In the genomic region with DNA sequence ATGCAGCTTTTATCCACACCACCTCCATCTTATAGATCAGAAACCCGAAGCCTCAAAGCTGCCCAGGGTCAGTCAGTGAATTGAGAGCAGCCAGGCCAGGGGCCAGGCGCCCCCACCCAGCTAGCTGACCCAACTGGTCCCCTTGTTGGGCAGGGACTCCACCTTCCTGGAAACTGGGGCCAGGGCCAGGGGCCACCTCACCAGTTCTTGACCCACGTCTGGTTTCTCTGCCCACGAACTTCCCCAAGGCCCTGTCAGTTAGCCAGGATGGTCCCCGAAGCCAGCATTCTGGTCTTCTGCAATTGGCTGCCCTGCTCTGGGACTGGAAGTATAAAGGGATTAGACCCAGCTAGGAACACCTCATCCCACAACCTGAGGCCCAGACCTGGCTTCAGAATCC, we compare ENCODE assay signal across 11 cellular contexts. TPM values are rescaled to one million over a fixed set of nuclear protein-coding genes. Genes with fewer than 3 reads are reported as not detected.
A peak's percentile ranks its signal among the peaks of the same experiment; 100 is the strongest.
DNase-seq lines count a peak whose midpoint lies in the region; ATAC-seq and TF ChIP-seq lines count a peak whose summit lies in the region.
"Had no signal": no experiment of that assay in that cellular context is flagged by ENCODE, and none has a peak within 500 bp of the region (broad histone marks: within the 10 kb centered on the region; RNA-seq: fewer than 3 reads in every experiment).

No MANE protein-coding gene starts in this region.

- no peak overlapping the region for H2AFZ ChIP-seq in PC-9

- TF ChIP-seq CTCF in activated CD8-positive, alpha-beta T cell treated with anti-CD3 and anti-CD28 coated beads for 36 hours (IDR thresholded peaks at IDR 0.05), result no peak
- TF ChIP-seq CTCF in PC-9 (conservative IDR thresholded peaks at IDR 0.05) (no peak), CD14-positive monocyte (IDR thresholded peaks at IDR 0.05) (no peak)

- H3K79me2 ChIP-seq in PC-9 (ENCODE audit: low read depth), result peaks cover 63% of the 10 kb centered on the region

- peak overlapping the region; percentile 88; the same call in 1 of the 2 replicates for H3K4me3 ChIP-seq in PC-9
- H3K4me3 ChIP-seq in skin epidermis, result peak overlapping the region; percentile 35 to 66 (median 54)

- H3K4me2 ChIP-seq in PC-9, result peak overlapping the region; percentile 98

- no peak for DNase-seq in activated CD8-positive, alpha-beta T cell treated with anti-CD3 and anti-CD28 coated beads for 36 hours
- no peak for DNase-seq in activated CD8-positive, alpha-beta T cell treated with anti-CD3 and anti-CD28 coated beads, Interleukin-2, amount 10 ng/mL, durations not matched to agents 7 days and 5 days
- DNase-seq in PC-9 (no peak), epithelial cell of prostate (ENCODE audit: low read depth, low spot score) (no peak), epidermal melanocyte (ENCODE audit: insufficient read length, low spot score) (no peak), CD14-positive monocyte (ENCODE audit: low spot score) (no peak)
- no peak for DNase-seq in stimulated activated CD8-positive, alpha-beta memory T cell treated with anti-CD3 and anti-CD28 coated beads, Interleukin-4, amount 100 ng/mL, for 48 hours
- DNase-seq: NCI-H1436 had no signal

- H3K4me1 Mint-ChIP-seq in activated CD8-positive, alpha-beta T cell treated with anti-CD3 and anti-CD28 coated beads for 36 hours (ENCODE audit: low read depth), result peaks cover 23% of the 10 kb centered on the region
- H3K4me1 Mint-ChIP-seq in activated CD8-positive, alpha-beta T cell treated with anti-CD3 and anti-CD28 coated beads, Interleukin-2, amount 10 ng/mL, durations not matched to agents 7 days and 5 days (ENCODE audit: low read depth), result peaks cover 23% of the 10 kb centered on the region
- peaks cover 12% of the 10 kb centered on the region for H3K4me1 Mint-ChIP-seq in CD14-positive monocyte

- no peak overlapping the region for H3K27ac Mint-ChIP-seq in activated CD8-positive, alpha-beta T cell treated with anti-CD3 and anti-CD28 coated beads for 36 hours
- H3K27ac Mint-ChIP-seq in activated CD8-positive, alpha-beta T cell treated with anti-CD3 and anti-CD28 coated beads, Interleukin-2, amount 10 ng/mL, durations not matched to agents 7 days and 5 days, result no peak overlapping the region
- peak overlapping the region in 1 of 7 donors; percentile 51 for H3K27ac Mint-ChIP-seq in CD14-positive monocyte

- ATAC-seq in activated CD8-positive, alpha-beta T cell treated with anti-CD3 and anti-CD28 coated beads for 36 hours, result no peak
- no peak for ATAC-seq in activated CD8-positive, alpha-beta T cell treated with anti-CD3 and anti-CD28 coated beads, Interleukin-2, amount 10 ng/mL, durations not matched to agents 7 days and 5 days
- ATAC-seq: left lobe of liver had no signal

- H3K9me3 Mint-ChIP-seq in activated CD8-positive, alpha-beta T cell treated with anti-CD3 and anti-CD28 coated beads for 36 hours, result peaks cover 3% of the 10 kb centered on the region
- H3K9me3 Mint-ChIP-seq in activated CD8-positive, alpha-beta T cell treated with anti-CD3 and anti-CD28 coated beads, Interleukin-2, amount 10 ng/mL, durations not matched to agents 7 days and 5 days (ENCODE audit: insufficient read depth), result no peaks in the 10 kb centered on the region
- peaks cover 0 to 10% (median 2%) of the 10 kb centered on the region in 7 donors for H3K9me3 Mint-ChIP-seq in CD14-positive monocyte

- H3K36me3 Mint-ChIP-seq in activated CD8-positive, alpha-beta T cell treated with anti-CD3 and anti-CD28 coated beads for 36 hours (ENCODE audit: low read depth), result peaks cover 22% of the 10 kb centered on the region
- no peaks in the 10 kb centered on the region for H3K36me3 Mint-ChIP-seq in activated CD8-positive, alpha-beta T cell treated with anti-CD3 and anti-CD28 coated beads, Interleukin-2, amount 10 ng/mL, durations not matched to agents 7 days and 5 days (ENCODE audit: low read depth)
- peaks cover 0 to 3% of the 10 kb centered on the region in 2 donors for H3K36me3 Mint-ChIP-seq in CD14-positive monocyte

- H3K36me3 ChIP-seq in PC-9 (ENCODE audit: low read depth), result peaks cover 20% of the 10 kb centered on the region; the same call in 1 of the 2 replicates

- peak overlapping the region; percentile 83 for H3K4me3 Mint-ChIP-seq in activated CD8-positive, alpha-beta T cell treated with anti-CD3 and anti-CD28 coated beads for 36 hours
- H3K4me3 Mint-ChIP-seq in activated CD8-positive, alpha-beta T cell treated with anti-CD3 and anti-CD28 coated beads, Interleukin-2, amount 10 ng/mL, durations not matched to agents 7 days and 5 days, result no peak overlapping the region
- peak overlapping the region in 1 of 2 donors; percentile 11 for H3K4me3 Mint-ChIP-seq in CD14-positive monocyte

- H3K9me3 ChIP-seq in PC-9 (ENCODE audit: insufficient read depth, low read depth), result no peaks in the 10 kb centered on the region

- H3K27me3 Mint-ChIP-seq in activated CD8-positive, alpha-beta T cell treated with anti-CD3 and anti-CD28 coated beads for 36 hours, result no peaks in the 10 kb centered on the region
- H3K27me3 Mint-ChIP-seq in activated CD8-positive, alpha-beta T cell treated with anti-CD3 and anti-CD28 coated beads, Interleukin-2, amount 10 ng/mL, durations not matched to agents 7 days and 5 days (ENCODE audit: low read depth), result peaks cover 10% of the 10 kb centered on the region
- peaks cover 24 to 53% (median 38%) of the 10 kb centered on the region in 3 donors for H3K27me3 Mint-ChIP-seq in CD14-positive monocyte (ENCODE audit: low read depth in 3 of 3)

- H3F3A ChIP-seq in PC-9 (ENCODE audit: insufficient read depth, low read depth), result peaks cover 14% of the 10 kb centered on the region; the same call in 1 of the 2 replicates

- peaks cover 65% of the 10 kb centered on the region for H4K20me1 ChIP-seq in PC-9 (ENCODE audit: insufficient read depth)

- H3K27me3 ChIP-seq in PC-9 (ENCODE audit: insufficient read depth, low read depth), result no peaks in the 10 kb centered on the region

- H3K9me2 ChIP-seq in PC-9 (ENCODE audit: insufficient read depth), result no peaks in the 10 kb centered on the region

- no peak overlapping the region for H3K27ac ChIP-seq in PC-9
- peak overlapping the region; percentile 94 for H3K27ac ChIP-seq in epithelial cell of prostate
- peak overlapping the region in 19 of 21 experiments; percentile 16 to 93 (median 85) for H3K27ac ChIP-seq in skin epidermis
- H3K27ac ChIP-seq: HL-60 had no signal

- POLR2A ChIA-PET in activated CD8-positive, alpha-beta T cell treated with anti-CD3 and anti-CD28 coated beads for 36 hours (lab: Charles Lee), result interaction anchor here (1.1 kb wide), 1 partner anchor 20 kb away, joined by 3 read pairs; no protein-coding TSS in a partner anchor
- POLR2A ChIA-PET in activated CD8-positive, alpha-beta T cell treated with anti-CD3 and anti-CD28 coated beads, Interleukin-2, amount 10 ng/mL, durations not matched to agents 7 days and 5 days (lab: Charles Lee), result interaction anchor here (1.0 to 1.6 kb wide), 2 partner anchors 11 to 20 kb away, joined by 5 read pairs; no protein-coding TSS in a partner anchor
- POLR2A ChIA-PET in PC-9 (lab: Charles Lee; ENCODE audit: unreplicated experiment), result no interaction called here

- intact Hi-C loops in activated CD8-positive, alpha-beta T cell treated with anti-CD3 and anti-CD28 coated beads for 36 hours (cut with micrococcal nuclease), result no loop called here
- intact Hi-C loops in PC-9 (cut with micrococcal nuclease; ENCODE audit: unreplicated experiment), result loop anchor here (5.0 kb wide), 1 partner anchor 145 kb away; a partner anchor contains a TSS
- intact Hi-C loops in CD14-positive monocyte (cut with micrococcal nuclease), result loop anchor here in 1 of 2 donors (10.0 kb wide), 1 partner anchor 47 kb away; a partner anchor contains a TSS

- CTCF ChIA-PET in activated CD8-positive, alpha-beta T cell treated with anti-CD3 and anti-CD28 coated beads for 36 hours (lab: Charles Lee), result interaction anchor here (1.0 to 1.2 kb wide), 2 partner anchors 12 to 27 kb away, joined by 3 to 4 read pairs; no protein-coding TSS in a partner anchor
- CTCF ChIA-PET in activated CD8-positive, alpha-beta T cell treated with anti-CD3 and anti-CD28 coated beads, Interleukin-2, amount 10 ng/mL, durations not matched to agents 7 days and 5 days (lab: Charles Lee), result interaction anchor here (2.8 kb wide), 1 partner anchor 41 kb away, joined by 12 read pairs; no protein-coding TSS in a partner anchor
- CTCF ChIA-PET in PC-9 (lab: Charles Lee), result interaction anchor here (0.5 kb wide), 1 partner anchor 9 kb away, joined by 6 read pairs; no protein-coding TSS in a partner anchor

- no TSS peak for BruUV-seq in PC-9 (replicated peaks; lab: Mats Ljungman, UMichigan)

- peaks cover 37% of the 10 kb centered on the region for H3K4me1 ChIP-seq in PC-9 (replicated peaks; ENCODE audit: insufficient read depth)

RNA-seq across cellular contexts. Expression of a gene that starts 2.4 kb away (rescaled TPM):
- total RNA-seq in activated CD8-positive, alpha-beta T cell treated with anti-CD3 and anti-CD28 coated beads for 36 hours, result 10 to 100 TPM; 11.9 to 12.1 TPM
- total RNA-seq in activated CD8-positive, alpha-beta T cell treated with anti-CD3 and anti-CD28 coated beads, Interleukin-2, amount 10 ng/mL, durations not matched to agents 7 days and 5 days, result 1 to 10 TPM; 4.0 to 4.5 TPM
- 30.2 and 30.4 TPM in 2 replicates for total RNA-seq in PC-9 (2021)
- under 1 TPM; 0.04 to 0.08 TPM for polyA plus RNA-seq in CD14-positive monocyte

RNA-seq across cellular contexts. Expression of a gene that starts 44.6 kb away (rescaled TPM):
- total RNA-seq in activated CD8-positive, alpha-beta T cell treated with anti-CD3 and anti-CD28 coated beads for 36 hours, result 10 to 100 TPM; 11.9 to 12.2 TPM
- 10 to 100 TPM; 25.9 to 26.3 TPM for total RNA-seq in activated CD8-positive, alpha-beta T cell treated with anti-CD3 and anti-CD28 coated beads, Interleukin-2, amount 10 ng/mL, durations not matched to agents 7 days and 5 days
- 0.48 and 0.93 TPM in 2 replicates for total RNA-seq in PC-9 (2021)
- polyA plus RNA-seq in CD14-positive monocyte, result 1 to 10 TPM; 3.9 to 4.5 TPM

RNA-seq across cellular contexts. Expression of a gene that starts 50.2 kb away (rescaled TPM):
- not detected for total RNA-seq in activated CD8-positive, alpha-beta T cell treated with anti-CD3 and anti-CD28 coated beads for 36 hours
- not detected for total RNA-seq in activated CD8-positive, alpha-beta T cell treated with anti-CD3 and anti-CD28 coated beads, Interleukin-2, amount 10 ng/mL, durations not matched to agents 7 days and 5 days
- 0.08 and 0.17 TPM in 2 replicates for total RNA-seq in PC-9 (2021)
- polyA plus RNA-seq in CD14-positive monocyte, result under 1 TPM; 0.10 to 0.12 TPM
- total RNA-seq: left lobe of liver had no signal
